ENCODE assay signal across 3 cellular contexts in genomic region chr17:44961921-44962350, GRCh38.
A peak's percentile ranks its signal among the peaks of the same experiment; 100 is the strongest.
TF ChIP-seq lines count a peak whose summit lies in the region.

No MANE protein-coding gene starts in this region.

TF ChIP-seq in A549, 52 proteins besides CTCF, POLR2A, EP300 and RAD21 (continued from another document):
- no peak for TF ChIP-seq HMGXB4 (CRISPR knock-in tag; IDR thresholded peaks at IDR 0.05; ENCODE audit: borderline replicate concordance)
- TF ChIP-seq MAFK (IDR thresholded peaks at IDR 0.05; ENCODE audit: partially characterized antibody), result peak; percentile 69

TF ChIP-seq in HCT116, 20 proteins besides CTCF, POLR2A, EP300 and RAD21 (continued from another document):
- TF ChIP-seq, protein P1, sequence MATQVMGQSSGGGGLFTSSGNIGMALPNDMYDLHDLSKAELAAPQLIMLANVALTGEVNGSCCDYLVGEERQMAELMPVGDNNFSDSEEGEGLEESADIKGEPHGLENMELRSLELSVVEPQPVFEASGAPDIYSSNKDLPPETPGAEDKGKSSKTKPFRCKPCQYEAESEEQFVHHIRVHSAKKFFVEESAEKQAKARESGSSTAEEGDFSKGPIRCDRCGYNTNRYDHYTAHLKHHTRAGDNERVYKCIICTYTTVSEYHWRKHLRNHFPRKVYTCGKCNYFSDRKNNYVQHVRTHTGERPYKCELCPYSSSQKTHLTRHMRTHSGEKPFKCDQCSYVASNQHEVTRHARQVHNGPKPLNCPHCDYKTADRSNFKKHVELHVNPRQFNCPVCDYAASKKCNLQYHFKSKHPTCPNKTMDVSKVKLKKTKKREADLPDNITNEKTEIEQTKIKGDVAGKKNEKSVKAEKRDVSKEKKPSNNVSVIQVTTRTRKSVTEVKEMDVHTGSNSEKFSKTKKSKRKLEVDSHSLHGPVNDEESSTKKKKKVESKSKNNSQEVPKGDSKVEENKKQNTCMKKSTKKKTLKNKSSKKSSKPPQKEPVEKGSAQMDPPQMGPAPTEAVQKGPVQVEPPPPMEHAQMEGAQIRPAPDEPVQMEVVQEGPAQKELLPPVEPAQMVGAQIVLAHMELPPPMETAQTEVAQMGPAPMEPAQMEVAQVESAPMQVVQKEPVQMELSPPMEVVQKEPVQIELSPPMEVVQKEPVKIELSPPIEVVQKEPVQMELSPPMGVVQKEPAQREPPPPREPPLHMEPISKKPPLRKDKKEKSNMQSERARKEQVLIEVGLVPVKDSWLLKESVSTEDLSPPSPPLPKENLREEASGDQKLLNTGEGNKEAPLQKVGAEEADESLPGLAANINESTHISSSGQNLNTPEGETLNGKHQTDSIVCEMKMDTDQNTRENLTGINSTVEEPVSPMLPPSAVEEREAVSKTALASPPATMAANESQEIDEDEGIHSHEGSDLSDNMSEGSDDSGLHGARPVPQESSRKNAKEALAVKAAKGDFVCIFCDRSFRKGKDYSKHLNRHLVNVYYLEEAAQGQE (IDR thresholded peaks at IDR 0.05; ENCODE audit: low read depth), result no peak
- TF ChIP-seq MAX (IDR thresholded peaks at IDR 0.05), result no peak
- no peak for TF ChIP-seq EGR1 (IDR thresholded peaks at IDR 0.05; ENCODE audit: low read depth)
- no peak for TF ChIP-seq EZH2phosphoT487 (IDR thresholded peaks at IDR 0.05; ENCODE audit: borderline replicate concordance)
- TF ChIP-seq TCF7L2 (IDR thresholded peaks at IDR 0.05; ENCODE audit: borderline replicate concordance, extremely low read depth, insufficient read depth, insufficient read length), result no peak
- no peak for TF ChIP-seq FOSL1 (IDR thresholded peaks at IDR 0.05; ENCODE audit: low read depth)
- TF ChIP-seq ATF3 (IDR thresholded peaks at IDR 0.05), result no peak
- no peak for TF ChIP-seq ELF1 (IDR thresholded peaks at IDR 0.05; ENCODE audit: borderline replicate concordance, low read depth)
- no peak for TF ChIP-seq YY1 (IDR thresholded peaks at IDR 0.05; ENCODE audit: extremely low read depth, insufficient replicate concordance, low read depth, low read length)
- no peak for TF ChIP-seq JUND (IDR thresholded peaks at IDR 0.05)
- TF ChIP-seq SRF (IDR thresholded peaks at IDR 0.05; ENCODE audit: low read depth), result no peak
- TF ChIP-seq ZFX (IDR thresholded peaks at IDR 0.05), result no peak
- TF ChIP-seq ZBTB33 (IDR thresholded peaks at IDR 0.05; ENCODE audit: extremely low read depth, insufficient replicate concordance, low read length), result no peak

TF ChIP-seq in SK-N-SH, 30 proteins besides CTCF, POLR2A, EP300 and RAD21 (continued from another document):
- TF ChIP-seq, protein P2, sequence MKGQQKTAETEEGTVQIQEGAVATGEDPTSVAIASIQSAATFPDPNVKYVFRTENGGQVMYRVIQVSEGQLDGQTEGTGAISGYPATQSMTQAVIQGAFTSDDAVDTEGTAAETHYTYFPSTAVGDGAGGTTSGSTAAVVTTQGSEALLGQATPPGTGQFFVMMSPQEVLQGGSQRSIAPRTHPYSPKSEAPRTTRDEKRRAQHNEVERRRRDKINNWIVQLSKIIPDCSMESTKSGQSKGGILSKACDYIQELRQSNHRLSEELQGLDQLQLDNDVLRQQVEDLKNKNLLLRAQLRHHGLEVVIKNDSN (IDR thresholded peaks at IDR 0.05; ENCODE audit: borderline replicate concordance, low read depth), result no peak
- TF ChIP-seq USF2 (IDR thresholded peaks at IDR 0.05; ENCODE audit: borderline replicate concordance, low read depth, low read length) (no peak), POLR2AphosphoS5 (IDR thresholded peaks at IDR 0.05; ENCODE audit: low read depth, low read length) (no peak), ELF1 (IDR thresholded peaks at IDR 0.05) (no peak), EZH2phosphoT487 (IDR thresholded peaks at IDR 0.05; ENCODE audit: borderline replicate concordance, low read depth) (no peak), MEF2A (IDR thresholded peaks at IDR 0.05; ENCODE audit: borderline replicate concordance, low read depth) (no peak), TEAD4 (IDR thresholded peaks at IDR 0.05; ENCODE audit: borderline replicate concordance, insufficient read depth) (no peak), RFX5 (IDR thresholded peaks at IDR 0.05; ENCODE audit: low read length) (no peak), MXI1 (IDR thresholded peaks at IDR 0.05; ENCODE audit: low read depth, low read length) (no peak), FOSL2 (IDR thresholded peaks at IDR 0.05; ENCODE audit: borderline replicate concordance, low read depth) (no peak), SIN3A (IDR thresholded peaks at IDR 0.05; ENCODE audit: borderline replicate concordance, low read depth, low read length) (no peak), RXRA (IDR thresholded peaks at IDR 0.05; ENCODE audit: borderline replicate concordance, low read depth) (no peak), GATA2 (CRISPR knock-in tag; IDR thresholded peaks at IDR 0.05) (no peak), GABPA (IDR thresholded peaks at IDR 0.05; ENCODE audit: low read depth) (no peak), RCOR1 (IDR thresholded peaks at IDR 0.05; ENCODE audit: low read length) (no peak), TAF1 (IDR thresholded peaks at IDR 0.05; ENCODE audit: borderline replicate concordance, low read depth, low read length) (no peak)
- TF ChIP-seq, protein P3, sequence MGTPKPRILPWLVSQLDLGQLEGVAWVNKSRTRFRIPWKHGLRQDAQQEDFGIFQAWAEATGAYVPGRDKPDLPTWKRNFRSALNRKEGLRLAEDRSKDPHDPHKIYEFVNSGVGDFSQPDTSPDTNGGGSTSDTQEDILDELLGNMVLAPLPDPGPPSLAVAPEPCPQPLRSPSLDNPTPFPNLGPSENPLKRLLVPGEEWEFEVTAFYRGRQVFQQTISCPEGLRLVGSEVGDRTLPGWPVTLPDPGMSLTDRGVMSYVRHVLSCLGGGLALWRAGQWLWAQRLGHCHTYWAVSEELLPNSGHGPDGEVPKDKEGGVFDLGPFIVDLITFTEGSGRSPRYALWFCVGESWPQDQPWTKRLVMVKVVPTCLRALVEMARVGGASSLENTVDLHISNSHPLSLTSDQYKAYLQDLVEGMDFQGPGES (IDR thresholded peaks at IDR 0.05; ENCODE audit: low read depth, low read length), result no peak
- TF ChIP-seq, protein P1 (IDR thresholded peaks at IDR 0.05; ENCODE audit: low read depth, low read length), result no peak
